ENCODE assay signal across 9 cellular contexts in genomic region chr14:56659964-56660551, GRCh38.
DNase-seq lines count a peak whose midpoint lies in the region; ATAC-seq lines count a peak whose summit lies in the region.
"Had no signal": no experiment of that assay in that cellular context is flagged by ENCODE, and none has a peak within 500 bp of the region (broad histone marks: within the 10 kb centered on the region; RNA-seq: fewer than 3 reads in every experiment).

No MANE protein-coding gene starts in this region.

- H3K27ac Mint-ChIP-seq in memory B cell = no peak overlapping the region

- H3K9me3 Mint-ChIP-seq in memory B cell = peaks cover 2% of the 10 kb centered on the region

- no peaks in the 10 kb centered on the region for H3K27me3 Mint-ChIP-seq in memory B cell

- H3K4me1 Mint-ChIP-seq in memory B cell = no peaks in the 10 kb centered on the region

- peaks cover 2% of the 10 kb centered on the region for H3K36me3 Mint-ChIP-seq in memory B cell

- peak; percentile 52 for ATAC-seq in HG02884 (IDR thresholded peaks at IDR 0.05; ENCODE audit: unreplicated experiment)
- ATAC-seq in memory B cell (ENCODE audit: low read depth) = peak; percentile 24
- no peak for ATAC-seq in GM18873 (IDR thresholded peaks at IDR 0.05; ENCODE audit: low FRiP score, unreplicated experiment)
- ATAC-seq in HG03139 (IDR thresholded peaks at IDR 0.05; ENCODE audit: unreplicated experiment) = no peak
- no peak for ATAC-seq in GM18858 (IDR thresholded peaks at IDR 0.05; ENCODE audit: unreplicated experiment)

- H3K4me3 Mint-ChIP-seq in memory B cell = no peak overlapping the region

- peak; percentile 74 for DNase-seq in DMS 273 (lab: John Stamatoyannopoulos, UW; ENCODE audit: unreplicated experiment)
- peak; percentile 73 to 89 for DNase-seq in NCI-H524 (lab: John Stamatoyannopoulos, UW)
- DNase-seq in cerebellar cortex (ENCODE audit: low spot score) = peak; percentile 86
- no peak for DNase-seq in memory B cell (ENCODE audit: low spot score in 2 of 2)
- DNase-seq: left cardiac atrium had no signal

Comparison
In these comparisons a context has a peak if more than half of its experiments do, and no peak if none do; other contexts are left out.
1. DNase-seq: peak in DMS 273 (single experiment), NCI-H524 (2 of 2) and cerebellar cortex (single experiment); none in memory B cell (0 of 2).
2. ATAC-seq: peak in HG02884 (single experiment) and memory B cell (single experiment); none in GM18873 (single experiment), HG03139 (single experiment) and GM18858 (single experiment).